ENCODE assay signal across 8 cellular contexts in genomic region chr11:65900125-65900898, GRCh38. TPM values are rescaled to one million over a fixed set of nuclear protein-coding genes. Genes with fewer than 3 reads are reported as not detected.
A peak's percentile ranks its signal among the peaks of the same experiment; 100 is the strongest.
DNase-seq lines count a peak whose midpoint lies in the region; ATAC-seq and TF ChIP-seq lines count a peak whose summit lies in the region.

FOSL1 (minus strand) TSS chr11:65900388; CDS start chr11:65900339, 49 bp downstream.

- H3K27me3 ChIP-seq in SJSA1 (replicated peaks): no peaks in the 10 kb centered on the region
- H3K27me3 ChIP-seq in gastroesophageal sphincter: peaks cover 13% of the 10 kb centered on the region
- no peaks in the 10 kb centered on the region for H3K27me3 ChIP-seq in suprapubic skin

- TF ChIP-seq EP300 in gastroesophageal sphincter (IDR thresholded peaks at IDR 0.05) (no peak), suprapubic skin (IDR thresholded peaks at IDR 0.05) (no peak)

- intact Hi-C loops in Calu3 (cut with micrococcal nuclease; ENCODE audit: unreplicated experiment): no loop called here

- CTCF ChIA-PET in Calu3 (lab: Charles Lee): interaction anchor here (1.0 to 1.9 kb wide), 4 partner anchors 9 to 15 kb away, joined by 3 to 5 read pairs (median 4); partner anchors contain the start of gene FIBP

- DNase-seq in Calu3 (peak; percentile 99), GM20000 (ENCODE audit: low spot score) (peak; percentile 93), HT-29 (ENCODE audit: low spot score) (peak; percentile 98), SJSA1 (ENCODE audit: low read depth in 1 of 2, low spot score in 2 of 2) (peak; percentile 100), occipital lobe (lab: John Stamatoyannopoulos, UW) (peak; percentile 63), suprapubic skin (ENCODE audit: low spot score in 2 of 2) (peak; percentile 95)
- peak; percentile 95 for DNase-seq in activated naive CD4-positive, alpha-beta T cell treated with Interleukin-2 at 50 U/mL for 16 hours

- peak within 1 kb of the TSS; percentile 91 for H3K4me3 ChIP-seq in SJSA1
- peak within 1 kb of the TSS; percentile 43 to 69 for H3K4me3 ChIP-seq in gastroesophageal sphincter
- peak within 1 kb of the TSS; percentile 75 for H3K4me3 ChIP-seq in suprapubic skin

- H3K4me1 Mint-ChIP-seq in Calu3 (ENCODE audit: low read depth, unreplicated experiment): peaks cover 62% of the 10 kb centered on the region

- peak; percentile 50 to 84 for TF ChIP-seq POLR2A in gastroesophageal sphincter (IDR thresholded peaks at IDR 0.05)
- TF ChIP-seq POLR2A in suprapubic skin (IDR thresholded peaks at IDR 0.05): peak; percentile 18 to 88

- WGBS in gastroesophageal sphincter (ENCODE audit: low coverage in 1 of 2), 2 donors: 0 to 21% methylated on average over 1 to 6 of the region's 80 CpGs
- WGBS in suprapubic skin: 10% methylated on average over 15 of the region's 80 CpGs

- H3K36me3 ChIP-seq in SJSA1: peaks cover 48% of the 10 kb centered on the region
- H3K36me3 ChIP-seq in gastroesophageal sphincter: no peaks in the 10 kb centered on the region
- no peaks in the 10 kb centered on the region for H3K36me3 ChIP-seq in suprapubic skin

- H3K4me3 Mint-ChIP-seq in Calu3 (ENCODE audit: low read depth, unreplicated experiment): peak within 1 kb of the TSS; percentile 84

- no peaks in the 10 kb centered on the region for H3K27me3 Mint-ChIP-seq in Calu3 (ENCODE audit: unreplicated experiment)

- peak within 1 kb of the TSS; percentile 93 for H3K27ac ChIP-seq in SJSA1
- H3K27ac ChIP-seq in gastroesophageal sphincter: peak within 1 kb of the TSS in 3 of 4 donors; percentile 65 to 78 (median 70)
- H3K27ac ChIP-seq in suprapubic skin: peak within 1 kb of the TSS; percentile 73

- BruUV-seq in Calu3 (replicated peaks; lab: Mats Ljungman, UMichigan): no TSS peak

- H3K27ac Mint-ChIP-seq in Calu3 (ENCODE audit: unreplicated experiment): peak within 1 kb of the TSS; percentile 97

- no peaks in the 10 kb centered on the region for H3K9me3 Mint-ChIP-seq in Calu3 (ENCODE audit: low read depth, unreplicated experiment)

- H3K4me1 ChIP-seq in SJSA1 (replicated peaks) (peaks cover 74% of the 10 kb centered on the region), gastroesophageal sphincter (peaks cover 0 to 21% (median 7%) of the 10 kb centered on the region in 3 donors), suprapubic skin (peaks cover 26% of the 10 kb centered on the region)

- ATAC-seq in gastroesophageal sphincter: peak; percentile 92

- TF ChIP-seq CTCF in Calu3 (IDR thresholded peaks at IDR 0.05; ENCODE audit: unreplicated experiment): no peak
- TF ChIP-seq CTCF in GM20000 (IDR thresholded peaks at IDR 0.05; ENCODE audit: extremely low read depth, missing control alignments): no peak
- TF ChIP-seq CTCF in gastroesophageal sphincter (IDR thresholded peaks at IDR 0.05): no peak
- no peak for TF ChIP-seq CTCF in suprapubic skin (IDR thresholded peaks at IDR 0.05)

- H3K9me3 ChIP-seq in SJSA1 (replicated peaks) (no peaks in the 10 kb centered on the region), gastroesophageal sphincter (no peaks in the 10 kb centered on the region), suprapubic skin (no peaks in the 10 kb centered on the region)

- peaks cover 75% of the 10 kb centered on the region for H3K36me3 Mint-ChIP-seq in Calu3 (ENCODE audit: insufficient read depth, unreplicated experiment)

RNA-seq across cellular contexts. Expression of gene FOSL1, which starts in this region (rescaled TPM):
- total RNA-seq in Calu3 (2022) (69.8 and 76.1 TPM in 2 replicates), gastroesophageal sphincter (10 to 100 TPM in 1 of 4 donors, 1 to 10 TPM in 3; 1.4 to 24.9 (median 4.1) TPM), occipital lobe (not detected), suprapubic skin (100 to 1,000 TPM in 1 of 4 donors, 10 to 100 TPM in 1, 1 to 10 TPM in 2; 5.0 to 118 (median 28.9) TPM)
- 123 and 140 TPM in 2 replicates for total RNA-seq in HT-29 (2014; rRNA removed; shearing (Covaris generic))
- total RNA-seq in SJSA1 (2014; rRNA removed; shearing (Covaris generic)): 72.1 and 97.5 TPM in 2 replicates

Comparison
In these comparisons a context has a peak if more than half of its experiments do, and no peak if none do; other contexts are left out.
1. Peak in every context shown above with its lines: DNase-seq, ATAC-seq, H3K4me3 ChIP-seq and H3K27ac ChIP-seq.
2. Peak in DNase-seq in occipital lobe; RNA of the gene not detected or under 1 TPM.